In the genomic region with DNA sequence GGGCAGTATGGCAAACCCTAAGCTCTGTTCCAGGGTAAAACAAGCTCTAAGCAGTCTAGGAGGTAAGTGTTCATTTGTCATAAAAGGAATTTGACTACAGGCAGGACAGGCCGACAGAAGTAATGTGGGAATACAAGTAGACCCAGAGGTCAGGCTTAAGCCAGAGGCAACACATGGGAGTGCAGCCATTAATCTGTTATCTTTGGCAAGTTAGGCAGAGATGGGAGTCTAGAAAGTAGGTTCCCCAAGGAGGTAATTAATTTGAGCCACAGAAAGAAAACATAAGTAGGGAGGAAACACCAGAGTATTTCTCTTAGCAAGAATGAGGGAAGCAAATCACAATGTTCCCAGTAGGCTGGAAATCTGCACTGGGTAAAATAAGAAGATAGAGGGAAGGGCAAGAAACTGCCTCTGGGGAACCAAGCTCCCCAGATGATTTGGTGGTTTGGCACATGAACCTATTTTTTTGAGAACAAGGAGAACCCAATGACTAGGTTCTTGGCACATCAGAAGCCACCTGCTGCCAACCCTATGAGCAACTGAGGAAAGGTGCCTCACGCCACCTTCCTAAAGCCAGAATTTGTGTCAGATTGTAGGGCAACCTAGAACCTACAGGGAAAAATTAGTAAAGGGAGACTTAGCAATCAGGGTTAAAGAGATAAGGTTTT, we compare ENCODE assay signal across 1 cellular context.
TF ChIP-seq lines count a peak whose summit lies in the region.

No MANE protein-coding gene starts in this region.

TF ChIP-seq in HEK293, 187 proteins besides CTCF, POLR2A, EP300 and RAD21 (continued from another document):
- TF ChIP-seq, protein P1, sequence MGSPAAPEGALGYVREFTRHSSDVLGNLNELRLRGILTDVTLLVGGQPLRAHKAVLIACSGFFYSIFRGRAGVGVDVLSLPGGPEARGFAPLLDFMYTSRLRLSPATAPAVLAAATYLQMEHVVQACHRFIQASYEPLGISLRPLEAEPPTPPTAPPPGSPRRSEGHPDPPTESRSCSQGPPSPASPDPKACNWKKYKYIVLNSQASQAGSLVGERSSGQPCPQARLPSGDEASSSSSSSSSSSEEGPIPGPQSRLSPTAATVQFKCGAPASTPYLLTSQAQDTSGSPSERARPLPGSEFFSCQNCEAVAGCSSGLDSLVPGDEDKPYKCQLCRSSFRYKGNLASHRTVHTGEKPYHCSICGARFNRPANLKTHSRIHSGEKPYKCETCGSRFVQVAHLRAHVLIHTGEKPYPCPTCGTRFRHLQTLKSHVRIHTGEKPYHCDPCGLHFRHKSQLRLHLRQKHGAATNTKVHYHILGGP (tag by site-specific recombination; IDR thresholded peaks at IDR 0.05) = peak; percentile 55
